In the genomic region with DNA sequence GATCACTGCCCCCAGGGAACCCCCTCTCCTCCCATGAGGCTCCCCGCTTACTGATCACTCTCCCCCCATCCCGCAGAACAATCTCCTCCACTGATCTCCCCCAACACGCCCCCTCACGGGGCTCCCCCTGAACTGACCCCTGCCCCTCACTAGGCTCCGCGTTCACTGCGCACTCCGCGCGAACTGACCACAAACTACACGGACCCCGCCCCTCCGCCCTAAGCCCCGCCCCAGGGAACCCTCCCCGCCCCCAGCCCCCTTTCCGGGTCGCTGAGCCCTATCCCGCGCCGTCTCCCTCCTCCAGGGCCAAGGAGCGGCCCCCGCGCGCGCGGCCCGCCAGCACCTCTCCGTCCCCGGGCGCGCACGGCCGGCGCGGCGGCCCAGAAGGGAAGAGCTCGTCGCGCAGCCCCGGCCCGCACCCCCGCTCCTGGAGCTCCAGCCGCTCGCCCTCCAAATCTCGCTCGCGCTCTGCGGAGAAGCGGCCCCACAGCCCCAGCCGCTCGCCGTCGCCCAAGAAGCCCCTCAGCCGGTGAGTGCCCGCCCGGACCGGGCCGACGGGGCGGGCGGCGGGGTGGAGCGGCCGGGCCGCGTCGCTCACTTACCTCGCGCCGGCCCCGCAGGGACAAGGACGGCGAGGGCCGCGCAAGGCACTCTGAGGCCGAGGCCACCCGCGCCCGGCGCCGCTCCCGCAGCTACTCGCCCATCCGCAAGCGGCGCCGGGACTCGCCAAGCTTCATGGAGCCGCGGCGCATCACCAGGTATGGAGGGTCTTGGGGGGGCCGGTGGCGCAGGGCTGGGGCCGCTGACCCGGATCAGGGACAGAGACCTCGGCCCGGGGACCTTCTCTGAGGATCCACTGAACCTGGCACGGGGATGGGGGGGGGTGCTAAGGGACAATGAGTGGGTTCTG, we compare ENCODE assay signal across 8 cellular contexts. TPM values are rescaled to one million over a fixed set of nuclear protein-coding genes. Genes with fewer than 3 reads are reported as not detected.
DNase-seq lines count a peak whose midpoint lies in the region; ATAC-seq lines count a peak whose summit lies in the region.

No MANE protein-coding gene starts in this region.

- peaks cover 13% of the 10 kb centered on the region for H3K4me1 Mint-ChIP-seq in activated naive CD8-positive, alpha-beta T cell (ENCODE audit: low read depth)

- no peaks in the 10 kb centered on the region for H3K9me3 ChIP-seq in HAP-1
- no peaks in the 10 kb centered on the region for H3K9me3 ChIP-seq in right cardiac atrium (ENCODE audit: control insufficient read depth, low read length)
- H3K9me3 ChIP-seq in skeletal muscle satellite cell (replicated peaks; ENCODE audit: low read length), result no peaks in the 10 kb centered on the region

- H3K9me3 Mint-ChIP-seq in activated naive CD8-positive, alpha-beta T cell (ENCODE audit: low read depth), result no peaks in the 10 kb centered on the region

- no peak overlapping the region for H3K27ac ChIP-seq in right cardiac atrium (ENCODE audit: low read length)

- in situ Hi-C loops in HAP-1 (cut with MboI; ENCODE audit: low sequenced_read_pairs), result no loop called here

- ATAC-seq in right cardiac atrium, result peak; percentile 70 to 72

- H3K9ac ChIP-seq in skeletal muscle satellite cell (ENCODE audit: low read depth, low read length), result no peak overlapping the region

- peak; percentile 51 to 86 for DNase-seq in HAP-1 (ENCODE audit: low spot score in 2 of 2)
- DNase-seq in right cardiac atrium, result peak; percentile 64 to 82 (median 82)
- DNase-seq in NCI-H2081 (lab: John Stamatoyannopoulos, UW), result no peak
- DNase-seq in mucosa of gallbladder (ENCODE audit: low spot score), result no peak
- DNase-seq in posterior vena cava (ENCODE audit: low spot score), result no peak
- DNase-seq in T1000 (lab: John Stamatoyannopoulos, UW), result no peak

- H3K4me3 ChIP-seq in HAP-1 (peak overlapping the region; percentile 49), right cardiac atrium (ENCODE audit: low read length) (peak overlapping the region; percentile 61), skeletal muscle satellite cell (ENCODE audit: low read length) (peak overlapping the region; percentile 62)

- H3K27me3 Mint-ChIP-seq in activated naive CD8-positive, alpha-beta T cell, result peaks cover 21% of the 10 kb centered on the region

- no peaks in the 10 kb centered on the region for H3K36me3 Mint-ChIP-seq in activated naive CD8-positive, alpha-beta T cell

- WGBS in right cardiac atrium, result 2% methylated on average over 98 of the region's 98 CpGs

- H3K4me1 ChIP-seq in HAP-1 (peaks cover 3% of the 10 kb centered on the region; the same call in 1 of the 2 replicates), right cardiac atrium (ENCODE audit: control insufficient read depth, insufficient read depth, low read length) (no peaks in the 10 kb centered on the region), skeletal muscle satellite cell (ENCODE audit: control insufficient read depth, insufficient read depth, low read length) (peaks cover 4% of the 10 kb centered on the region)

- peaks cover 15% of the 10 kb centered on the region for H3K36me3 ChIP-seq in HAP-1 (replicated peaks)
- H3K36me3 ChIP-seq in skeletal muscle satellite cell (ENCODE audit: insufficient read depth, low read length), result no peaks in the 10 kb centered on the region

- intact Hi-C loops in right cardiac atrium (cut with DNase I) (loop anchor here in 1 of 4 donors (10.0 kb wide), 1 partner anchor 98 kb away; no protein-coding TSS in a partner anchor), posterior vena cava (cut with DNase I) (loop anchor here in 1 of 2 donors (10.0 kb wide), 1 partner anchor 108 kb away; no protein-coding TSS in a partner anchor)

- peak overlapping the region; percentile 78 for H3K4me2 ChIP-seq in skeletal muscle satellite cell (ENCODE audit: low read length)

- H3K27me3 ChIP-seq in HAP-1 (ENCODE audit: low read depth) (no peaks in the 10 kb centered on the region), right cardiac atrium (ENCODE audit: control insufficient read depth, insufficient read depth) (no peaks in the 10 kb centered on the region), skeletal muscle satellite cell (ENCODE audit: control insufficient read depth, insufficient read depth, low read length) (peaks cover 31% of the 10 kb centered on the region)

- H3K27ac Mint-ChIP-seq in activated naive CD8-positive, alpha-beta T cell, result no peak overlapping the region

- H3K4me3 Mint-ChIP-seq in activated naive CD8-positive, alpha-beta T cell, result peak overlapping the region; percentile 73

RNA-seq across cellular contexts. Expression of a gene that starts 19.9 kb away (rescaled TPM):
- total RNA-seq in right cardiac atrium, result 1,000 to 10,000 TPM; 1,069 to 1,850 (median 1,464) TPM
- polyA plus RNA-seq in right cardiac atrium, result 2,464 TPM
- total RNA-seq in skeletal muscle satellite cell (2012; rRNA removed), result 104 and 141 TPM in 2 replicates
- total RNA-seq in mucosa of gallbladder, result 1,198 TPM
- 1,000 to 10,000 TPM; 2,473 to 2,747 TPM for total RNA-seq in posterior vena cava

Comparison
In these comparisons a context has a peak if more than half of its experiments do, and no peak if none do; other contexts are left out.
1. DNase-seq: peak in HAP-1 (2 of 2) and right cardiac atrium (3 of 3); none in NCI-H2081 (0 of 2), mucosa of gallbladder (single experiment), posterior vena cava (single experiment) and T1000 (single experiment).
2. Peak in every context shown above with its lines, with median percentiles within 50 percentile points of each other: H3K4me3 ChIP-seq.